Comparison of ENCODE assay signal across 9 cellular contexts in the genomic region with DNA sequence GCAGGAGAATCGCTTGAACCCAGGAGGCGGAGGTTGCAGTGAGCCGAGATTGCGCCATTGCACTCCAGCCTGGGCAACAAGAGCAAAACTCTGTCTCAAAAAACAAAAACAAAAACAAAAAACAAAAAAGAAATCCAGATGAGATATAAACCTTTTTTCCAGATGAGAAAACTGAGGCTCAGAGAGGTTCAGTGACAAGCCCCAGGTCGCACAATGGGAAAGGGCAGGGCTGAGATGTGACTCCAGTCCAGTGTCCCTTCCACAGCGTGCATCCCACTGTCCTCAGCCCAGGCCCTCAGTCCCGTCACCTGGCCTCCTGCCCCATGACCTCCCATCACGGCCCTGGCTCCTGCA. TPM values are rescaled to one million over a fixed set of nuclear protein-coding genes. Genes with fewer than 3 reads are reported as not detected.
DNase-seq lines count a peak whose midpoint lies in the region; ATAC-seq, FAIRE-seq and TF ChIP-seq lines count a peak whose summit lies in the region.
"Not testable (repeated sequence)": the region's sequence is repeated elsewhere in the genome, so short reads cannot be mapped to it uniquely, and the experiment has no call there.
"Had no signal": no experiment of that assay in that cellular context is flagged by ENCODE, and none has a peak within 500 bp of the region (broad histone marks: within the 10 kb centered on the region; RNA-seq: fewer than 3 reads in every experiment).

No MANE protein-coding gene starts in this region.

- TF ChIP-seq POLR2A in K562 (conservative IDR thresholded peaks at IDR 0.05); thyroid gland (IDR thresholded peaks at IDR 0.05): not testable (repeated sequence)

- H4K8ac ChIP-seq in mesendoderm (ENCODE audit: low read depth, low read length) = not testable (repeated sequence)

- H3K4ac ChIP-seq in mesendoderm (ENCODE audit: low read depth, low read length) = not testable (repeated sequence)

- DNase-seq in Jurkat, Clone E6-1 (ENCODE audit: low read depth, low spot score); RWPE1 (ENCODE audit: low spot score); K562 (ENCODE audit: extremely low read depth in 1 of 4, low spot score in 3 of 4); left ventricle myocardium superior; mesendoderm; pancreas; thyroid gland: not testable (repeated sequence)

- peak overlapping the region; percentile 92 for H2BK5ac ChIP-seq in mesendoderm (ENCODE audit: low read length)

- not testable (repeated sequence) for H4K5ac ChIP-seq in mesendoderm (ENCODE audit: low read length)

- not testable (repeated sequence) for FAIRE-seq in K562 (lab: Jason Lieb, UNC); pancreas (lab: Jason Lieb, UNC)

- H3K9ac ChIP-seq in K562 (ENCODE audit: insufficient read depth in 1 of 2, low read depth in 2 of 2, low read length in 2 of 2) = peak overlapping the region; percentile 56 to 87
- H3K9ac ChIP-seq in mesendoderm (ENCODE audit: low read length) = not testable (repeated sequence)

- TF ChIP-seq CTCF in C4-2B (conservative IDR thresholded peaks at IDR 0.05); RWPE1 (conservative IDR thresholded peaks at IDR 0.05; ENCODE audit: low read depth); K562 (IDR thresholded peaks at IDR 0.05 in 2 of 3, conservative IDR thresholded peaks at IDR 0.05 in 1 of 3; ENCODE audit: insufficient read depth in 2 of 3, low read depth in 1 of 3, low read length in 3 of 3); pancreas (IDR thresholded peaks at IDR 0.05); thyroid gland (IDR thresholded peaks at IDR 0.05): not testable (repeated sequence)

- WGBS in K562 (ENCODE audit: insufficient coverage, low coverage, missing lambda C conversion rate) = 20% methylated on average over 5 of the region's 8 CpGs
- no CpG with 5 or more reads among the region's 8 CpGs for WGBS in mesendoderm (ENCODE audit: extremely low coverage, insufficient coverage, low lambda C conversion rate)
- WGBS in pancreas, 2 donors = 76 to 81% methylated on average over 8 of the region's 8 CpGs
- 85 to 88% methylated on average over 8 of the region's 8 CpGs for WGBS in thyroid gland, 2 donors

- H3K79me2 ChIP-seq in K562 (ENCODE audit: control insufficient read depth, insufficient read depth, low read length) = peaks cover 17% of the 10 kb centered on the region; the same call in 2 of the 3 replicates
- H3K79me2 ChIP-seq in mesendoderm (ENCODE audit: control insufficient read depth, insufficient read depth, low read length) = not testable (repeated sequence)

- peak overlapping the region; percentile 73 for H2AFZ ChIP-seq in K562 (ENCODE audit: low read depth, low read length)

- H3K27ac ChIP-seq in C4-2B (peak overlapping the region; percentile 93), RWPE1 (peak overlapping the region; percentile 47), K562 (ENCODE audit: extremely low read depth, low read depth, low read length) (peak overlapping the region; percentile 83), pancreas (peak overlapping the region in 3 of 4 donors; percentile 38 to 85 (median 85)), thyroid gland (peak overlapping the region; percentile 93 to 96 (median 94))
- H3K27ac ChIP-seq in mesendoderm (ENCODE audit: low read depth, low read length) = not testable (repeated sequence)

- TF ChIP-seq EP300 in K562 (IDR thresholded peaks at IDR 0.05; ENCODE audit: low read length) = not testable (repeated sequence)

- not testable (repeated sequence) for H3K79me1 ChIP-seq in mesendoderm (ENCODE audit: low read length)

- not testable (repeated sequence) for H3K23ac ChIP-seq in mesendoderm (ENCODE audit: low read length)

- H3K4me1 ChIP-seq in K562 (replicated peaks in 1 of 2; ENCODE audit: control insufficient read depth in 2 of 2, insufficient read depth in 2 of 2, low read length in 2 of 2) = peaks cover 64 to 69% of the 10 kb centered on the region in 2 experiments
- H3K4me1 ChIP-seq in mesendoderm (ENCODE audit: control insufficient read depth, low read depth, low read length) = peaks cover 16% of the 10 kb centered on the region
- peaks cover 23 to 38% (median 26%) of the 10 kb centered on the region in 3 donors for H3K4me1 ChIP-seq in pancreas
- peaks cover 45 to 66% of the 10 kb centered on the region in 2 donors for H3K4me1 ChIP-seq in thyroid gland

- CTCF ChIA-PET in RWPE1 (lab: Yijun Ruan, JAX); K562 (lab: Yijun Ruan, JAX; ENCODE audit: low intra/inter-chr PET ratio): not testable (repeated sequence)

- not testable (repeated sequence) for H3K9me1 ChIP-seq in K562 (ENCODE audit: control insufficient read depth, insufficient read depth, low read length)

- not testable (repeated sequence) for H3K18ac ChIP-seq in mesendoderm (ENCODE audit: low read length)

- H3K36me3 ChIP-seq in K562 (ENCODE audit: control insufficient read depth, insufficient read depth, low read length); mesendoderm (ENCODE audit: control insufficient read depth, insufficient read depth, low read length); pancreas; thyroid gland: not testable (repeated sequence)

- TF ChIP-seq RAD21 in K562 (CRISPR knock-in tag; conservative IDR thresholded peaks at IDR 0.05 in 1 of 2, IDR thresholded peaks at IDR 0.05 in 1 of 2) = not testable (repeated sequence)

- H2AK5ac ChIP-seq in mesendoderm (ENCODE audit: low read length) = peak overlapping the region; percentile 85

- peak overlapping the region; percentile 41 for H3K4me3 ChIP-seq in Jurkat, Clone E6-1 (ENCODE audit: low read length)
- not testable (repeated sequence) for H3K4me3 ChIP-seq in K562; mesendoderm (ENCODE audit: low read length); pancreas; thyroid gland (replicated peaks in 1 of 3)

- H4K20me1 ChIP-seq in K562 (replicated peaks; ENCODE audit: control insufficient read depth, insufficient read depth, low read length) = not testable (repeated sequence)

- H3K9me3 ChIP-seq in K562 (replicated peaks; ENCODE audit: control insufficient read depth, insufficient read depth, low read depth, low read length); pancreas; thyroid gland: not testable (repeated sequence)

- H3K27me3 ChIP-seq in K562 (ENCODE audit: control insufficient read depth in 2 of 2, insufficient read depth in 2 of 2, low read length in 2 of 2); mesendoderm (ENCODE audit: insufficient read depth, low read length, poor library complexity); pancreas; thyroid gland: not testable (repeated sequence)

- H3K4me2 ChIP-seq in K562 (ENCODE audit: insufficient read depth, low read length) = peak overlapping the region; percentile 74
- H3K4me2 ChIP-seq in mesendoderm (ENCODE audit: low read length) = not testable (repeated sequence)

- intact Hi-C loops in K562 (cut with micrococcal nuclease); left ventricle myocardium superior (cut with micrococcal nuclease); pancreas (cut with DNase I); thyroid gland (cut with DNase I): not testable (repeated sequence)

- not testable (repeated sequence) for BruUV-seq in K562 (replicated peaks; lab: Mats Ljungman, UMichigan)

- H2BK120ac ChIP-seq in mesendoderm (ENCODE audit: low read depth, low read length) = not testable (repeated sequence)

- POLR2A ChIA-PET in RWPE1 (lab: Yijun Ruan, JAX; ENCODE audit: low non-redundant PET) = not testable (repeated sequence)
- POLR2A ChIA-PET in K562 (lab: Yijun Ruan, JAX) = interaction anchor here (0.6 to 4.6 kb wide), 9 partner anchors 9 to 682 kb away, joined by 3 to 23 read pairs (median 4); no protein-coding TSS in a partner anchor

- in situ Hi-C loops in K562 (cut with MboI) = not testable (repeated sequence)

- not testable (repeated sequence) for ATAC-seq in K562, pancreas
- ATAC-seq in left ventricle myocardium superior = peak; percentile 10

- H2BK15ac ChIP-seq in mesendoderm (replicated peaks; ENCODE audit: low read depth) = not testable (repeated sequence)

- peak overlapping the region; percentile 76 for H3K56ac ChIP-seq in mesendoderm (ENCODE audit: low read length)

TF ChIP-seq in K562, 482 proteins besides CTCF, POLR2A, EP300 and RAD21 (continues in another document):
- peak; percentile 88 for TF ChIP-seq BCOR (IDR thresholded peaks at IDR 0.05)
- 0 out of 2 replicates have a peak, but pooled peaks have one; percentile 12 for TF ChIP-seq TOE1 (IDR thresholded peaks at IDR 0.05; ENCODE audit: borderline replicate concordance)
- TF ChIP-seq TOE1 (CRISPR knock-in tag; IDR thresholded peaks at IDR 0.05; ENCODE audit: borderline replicate concordance, low read depth) = not testable (repeated sequence)

RNA-seq across cellular contexts. Expression of gene RAP1GAP, which starts 37.6 kb away (rescaled TPM):
- 14.9 TPM for polyA plus RNA-seq in Jurkat, Clone E6-1 (2012; ENCODE audit: insufficient read depth, insufficient read length)
- total RNA-seq in K562 (2011; cell fraction: chromatin; rRNA removed; ENCODE audit: low replicate concordance) = 41.9 and 97.0 TPM in 2 replicates
- total RNA-seq in K562 (2011; cell fraction: nucleolus; rRNA removed) = 41.8 and 44.9 TPM in 2 replicates
- 34.0 and 35.7 TPM in 2 replicates for total RNA-seq in K562 (2011; cell fraction: nucleoplasm; rRNA removed)
- total RNA-seq in K562 (2014; rRNA removed) (19.2 and 28.0 TPM in 2 replicates), K562 (2014; rRNA removed; fragmentation: Illumina TruSeq; extraction: Trizol) (7.0 and 7.3 TPM in 2 replicates), K562 (2015; rRNA removed; fragmentation: Illumina TruSeq; extraction: Trizol) (9.5 and 9.7 TPM in 2 replicates), K562 (2021) (30.2 and 31.0 TPM in 2 replicates), left ventricle myocardium superior (3.4 TPM), pancreas (10 to 100 TPM; 53.4 to 93.3 (median 64.8) TPM), thyroid gland (100 to 1,000 TPM; 256 to 588 (median 506) TPM)
- polyA plus RNA-seq in K562 (2011; rRNA removed) (30.2 and 36.0 TPM in 2 replicates), K562 (2014; fragmentation: Illumina TruSeq; extraction: Trizol) (23.5 and 26.5 TPM in 2 replicates), K562 (2014; fragmentation: Nextera tagmentation; extraction: Ambion mirVana) (under 1 TPM; 0.29 to 0.51 TPM), K562 (2014; rRNA removed) (21.7 and 22.3 TPM in 2 replicates), pancreas (100 to 1,000 TPM in 1 of 2 donors, 10 to 100 TPM in 1; 83.6 to 100 TPM)
- polyA plus RNA-seq in K562 (2011; cell fraction: cytosol; rRNA removed) = 27.3 and 36.3 TPM in 2 replicates
- 68.0 and 110 TPM in 2 replicates for polyA plus RNA-seq in K562 (2011; cell fraction: nucleus; rRNA removed)
- polyA plus RNA-seq in K562 (2012) = 23.3 and 41.5 TPM in 2 replicates
- 25.4 and 27.5 TPM in 2 replicates for polyA minus RNA-seq in K562 (2011; rRNA and poly(A)+ RNA removed)
- polyA minus RNA-seq in K562 (2011; cell fraction: cytosol; rRNA and poly(A)+ RNA removed) = 22.4 and 26.1 TPM in 2 replicates
- polyA minus RNA-seq in K562 (2011; cell fraction: nucleus; rRNA and poly(A)+ RNA removed) = 26.9 and 27.0 TPM in 2 replicates
- polyA plus RNA-seq in mesendoderm (2013, experiment 1 of 2) = 8.2 TPM
- 7.9 TPM for polyA plus RNA-seq in mesendoderm (2013, experiment 2 of 2)
- polyA plus RNA-seq: CD14-positive monocyte had no signal
